23 cellular contexts compared by ENCODE assay signal in genomic region chrX:153029162-153029561, GRCh38. TPM values are rescaled to one million over a fixed set of nuclear protein-coding genes. Genes with fewer than 3 reads are reported as not detected.
A peak's percentile ranks its signal among the peaks of the same experiment; 100 is the strongest.
DNase-seq lines count a peak whose midpoint lies in the region; ATAC-seq and TF ChIP-seq lines count a peak whose summit lies in the region.
"Had no signal": no experiment of that assay in that cellular context is flagged by ENCODE, and none has a peak within 500 bp of the region (broad histone marks: within the 10 kb centered on the region; RNA-seq: fewer than 3 reads in every experiment).

No MANE protein-coding gene starts in this region.

- no peak for ATAC-seq in stimulated activated naive CD8-positive, alpha-beta T cell treated with anti-CD3 and anti-CD28 coated beads, Interleukin-15, amount 100 ng/mL, for 72 hours
- ATAC-seq in stimulated activated naive CD8-positive, alpha-beta T cell treated with anti-CD3 and anti-CD28 coated beads, Interleukin-15, Interleukin-2, amounts not matched to agents 100 U/mL and 50 U/mL, for 24 hours, result no peak
- ATAC-seq in GM18511 (IDR thresholded peaks at IDR 0.05; ENCODE audit: unreplicated experiment), result no peak
- ATAC-seq in GM19455 (IDR thresholded peaks at IDR 0.05; ENCODE audit: unreplicated experiment), result no peak
- ATAC-seq: HepG2 had no signal

- peaks cover 8% of the 10 kb centered on the region for H3K4me1 Mint-ChIP-seq in stimulated activated naive CD8-positive, alpha-beta T cell treated with anti-CD3 and anti-CD28 coated beads, Interleukin-15, amount 100 ng/mL, for 72 hours
- H3K4me1 Mint-ChIP-seq in activated T-helper 1 cell treated with anti-CD3 and anti-CD28 coated beads, Interleukin-12 subunit alpha, Interleukin-12 subunit beta, Interleukin-2, Interleukin-4 antibody, amounts not matched to agents 30 ng/mL and 10 ng/mL and 1 ng/mL, durations not matched to agents 14 hours and 24 hours and 36 hours (ENCODE audit: low read depth), result no peaks in the 10 kb centered on the region
- H3K4me1 Mint-ChIP-seq in glutamatergic neuron (ENCODE audit: low read depth, unreplicated experiment), result no peaks in the 10 kb centered on the region

- H3K4me3 Mint-ChIP-seq in stimulated activated naive CD8-positive, alpha-beta T cell treated with anti-CD3 and anti-CD28 coated beads, Interleukin-15, amount 100 ng/mL, for 72 hours, result no peak overlapping the region
- H3K4me3 Mint-ChIP-seq in activated T-helper 1 cell treated with anti-CD3 and anti-CD28 coated beads, Interleukin-12 subunit alpha, Interleukin-12 subunit beta, Interleukin-2, Interleukin-4 antibody, amounts not matched to agents 30 ng/mL and 10 ng/mL and 1 ng/mL, durations not matched to agents 14 hours and 24 hours and 36 hours, result peak overlapping the region; percentile 42
- H3K4me3 Mint-ChIP-seq in glutamatergic neuron (ENCODE audit: unreplicated experiment), result no peak overlapping the region
- H3K4me3 Mint-ChIP-seq: HFFc6 had no signal

- DNase-seq in stimulated activated naive CD8-positive, alpha-beta T cell treated with anti-CD3 and anti-CD28 coated beads, Interleukin-15, amount 100 ng/mL, for 72 hours, result no peak
- no peak for DNase-seq in stimulated activated naive CD8-positive, alpha-beta T cell treated with anti-CD3 and anti-CD28 coated beads, Interleukin-15, Interleukin-2, amounts not matched to agents 100 U/mL and 50 U/mL, for 24 hours
- DNase-seq in activated T-helper 1 cell treated with anti-CD3 and anti-CD28 coated beads, Interleukin-12 subunit alpha, Interleukin-12 subunit beta, Interleukin-2, Interleukin-4 antibody, amounts not matched to agents 30 ng/mL and 10 ng/mL and 1 ng/mL, durations not matched to agents 14 hours and 24 hours and 36 hours (ENCODE audit: low spot score), result no peak
- DNase-seq in glutamatergic neuron, result no peak
- no peak for DNase-seq in activated T-cell treated with anti-CD3 and anti-CD28 coated beads, Interleukin-2, amount 50 U/mL, for 1 hour
- DNase-seq: Calu3, DND-41, HFFc6, Karpas-422, NCI-H1092, NCI-H1417 treated with DMSO at 0.1 percent for 48 hours, NCI-H187, NCI-H446 treated with DMSO at 0.1 percent for 48 hours, NCI-H526 treated with DMSO at 0.1 percent for 48 hours, Right ventricle myocardium superior, RPMI8226 had no signal

- no peaks in the 10 kb centered on the region for H3K9me3 Mint-ChIP-seq in stimulated activated naive CD8-positive, alpha-beta T cell treated with anti-CD3 and anti-CD28 coated beads, Interleukin-15, amount 100 ng/mL, for 72 hours
- H3K9me3 Mint-ChIP-seq in activated T-helper 1 cell treated with anti-CD3 and anti-CD28 coated beads, Interleukin-12 subunit alpha, Interleukin-12 subunit beta, Interleukin-2, Interleukin-4 antibody, amounts not matched to agents 30 ng/mL and 10 ng/mL and 1 ng/mL, durations not matched to agents 14 hours and 24 hours and 36 hours, result no peaks in the 10 kb centered on the region
- peaks cover 3% of the 10 kb centered on the region for H3K9me3 Mint-ChIP-seq in glutamatergic neuron (ENCODE audit: unreplicated experiment)

- no peak for TF ChIP-seq CTCF in glutamatergic neuron (IDR thresholded peaks at IDR 0.05; ENCODE audit: partially characterized antibody, unreplicated experiment)

- no peaks in the 10 kb centered on the region for H3K36me3 Mint-ChIP-seq in activated T-helper 1 cell treated with anti-CD3 and anti-CD28 coated beads, Interleukin-12 subunit alpha, Interleukin-12 subunit beta, Interleukin-2, Interleukin-4 antibody, amounts not matched to agents 30 ng/mL and 10 ng/mL and 1 ng/mL, durations not matched to agents 14 hours and 24 hours and 36 hours (ENCODE audit: low read depth)
- no peaks in the 10 kb centered on the region for H3K36me3 Mint-ChIP-seq in glutamatergic neuron (ENCODE audit: unreplicated experiment)

- peak overlapping the region; percentile 20 to 91 for H3K27ac Mint-ChIP-seq in stimulated activated naive CD8-positive, alpha-beta T cell treated with anti-CD3 and anti-CD28 coated beads, Interleukin-15, amount 100 ng/mL, for 72 hours
- H3K27ac Mint-ChIP-seq in activated T-helper 1 cell treated with anti-CD3 and anti-CD28 coated beads, Interleukin-12 subunit alpha, Interleukin-12 subunit beta, Interleukin-2, Interleukin-4 antibody, amounts not matched to agents 30 ng/mL and 10 ng/mL and 1 ng/mL, durations not matched to agents 14 hours and 24 hours and 36 hours, result no peak overlapping the region
- H3K27ac Mint-ChIP-seq in glutamatergic neuron (ENCODE audit: unreplicated experiment), result peak overlapping the region; percentile 43
- H3K27ac Mint-ChIP-seq: HFFc6 had no signal

- H3K27me3 Mint-ChIP-seq in stimulated activated naive CD8-positive, alpha-beta T cell treated with anti-CD3 and anti-CD28 coated beads, Interleukin-15, amount 100 ng/mL, for 72 hours, result no peaks in the 10 kb centered on the region
- no peaks in the 10 kb centered on the region for H3K27me3 Mint-ChIP-seq in activated T-helper 1 cell treated with anti-CD3 and anti-CD28 coated beads, Interleukin-12 subunit alpha, Interleukin-12 subunit beta, Interleukin-2, Interleukin-4 antibody, amounts not matched to agents 30 ng/mL and 10 ng/mL and 1 ng/mL, durations not matched to agents 14 hours and 24 hours and 36 hours (ENCODE audit: insufficient read depth)
- no peaks in the 10 kb centered on the region for H3K27me3 Mint-ChIP-seq in glutamatergic neuron (ENCODE audit: unreplicated experiment)

- intact Hi-C loops in activated T-helper 1 cell treated with anti-CD3 and anti-CD28 coated beads, Interleukin-12 subunit alpha, Interleukin-12 subunit beta, Interleukin-2, Interleukin-4 antibody, amounts not matched to agents 30 ng/mL and 10 ng/mL and 1 ng/mL, durations not matched to agents 14 hours and 24 hours and 36 hours (cut with micrococcal nuclease), result no loop called here

RNA-seq across cellular contexts. Expression of gene PNMA3, which starts 27.1 kb away (rescaled TPM):
- total RNA-seq in activated T-helper 1 cell treated with anti-CD3 and anti-CD28 coated beads, Interleukin-12 subunit alpha, Interleukin-12 subunit beta, Interleukin-2, Interleukin-4 antibody, amounts not matched to agents 30 ng/mL and 10 ng/mL and 1 ng/mL, durations not matched to agents 14 hours and 24 hours and 36 hours, result 0.67 and 0.88 TPM in 2 replicates
- 7.8 TPM for total RNA-seq in glutamatergic neuron (ENCODE audit: unreplicated experiment)
- total RNA-seq: Calu3, HepG2, HFFc6, SJSA1 had no signal

RNA-seq across cellular contexts. Expression of gene PNMA5, which starts 35.2 kb away (rescaled TPM):
- not detected in 2 replicates for total RNA-seq in activated T-helper 1 cell treated with anti-CD3 and anti-CD28 coated beads, Interleukin-12 subunit alpha, Interleukin-12 subunit beta, Interleukin-2, Interleukin-4 antibody, amounts not matched to agents 30 ng/mL and 10 ng/mL and 1 ng/mL, durations not matched to agents 14 hours and 24 hours and 36 hours
- total RNA-seq in glutamatergic neuron (ENCODE audit: unreplicated experiment), result not detected
- total RNA-seq: A673, Calu3, H7, HepG2, HFFc6, HT1080, Right ventricle myocardium superior had no signal

RNA-seq across cellular contexts. Expression of gene PNMA6A, which starts 43.1 kb away (rescaled TPM):
- total RNA-seq in activated T-helper 1 cell treated with anti-CD3 and anti-CD28 coated beads, Interleukin-12 subunit alpha, Interleukin-12 subunit beta, Interleukin-2, Interleukin-4 antibody, amounts not matched to agents 30 ng/mL and 10 ng/mL and 1 ng/mL, durations not matched to agents 14 hours and 24 hours and 36 hours, result 0.56 and 0.73 TPM in 2 replicates
- 14.0 TPM for total RNA-seq in glutamatergic neuron (ENCODE audit: unreplicated experiment)
- total RNA-seq: SJSA1 had no signal
